Comparison of ENCODE assay signal across 8 cellular contexts in the genomic region with DNA sequence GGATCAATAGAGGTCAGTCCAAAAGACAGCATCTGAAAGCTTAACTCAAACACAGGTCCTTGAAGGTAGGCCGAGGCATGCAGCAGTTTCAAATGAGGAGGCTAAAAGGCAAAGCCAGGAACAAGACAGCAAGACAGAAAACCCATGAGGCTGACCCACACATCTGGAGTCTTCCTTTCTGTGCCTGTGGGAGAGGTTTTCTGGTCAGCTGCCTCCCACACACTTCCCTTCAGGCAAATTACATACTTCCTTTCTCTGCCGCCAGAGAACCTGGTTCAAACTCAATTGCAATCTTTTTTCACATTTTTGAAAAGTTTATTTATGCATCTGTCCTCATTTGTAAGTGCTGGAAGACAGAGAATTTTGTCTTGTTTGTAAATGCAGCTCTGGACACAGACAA. TPM values are rescaled to one million over a fixed set of nuclear protein-coding genes. Genes with fewer than 3 reads are reported as not detected.
A peak's percentile ranks its signal among the peaks of the same experiment; 100 is the strongest.
DNase-seq lines count a peak whose midpoint lies in the region; ATAC-seq and TF ChIP-seq lines count a peak whose summit lies in the region.

No MANE protein-coding gene starts in this region.

- TF ChIP-seq CTCF in RWPE1 (conservative IDR thresholded peaks at IDR 0.05; ENCODE audit: low read depth): no peak

- CTCF ChIA-PET in RWPE1 (lab: Yijun Ruan, JAX): interaction anchor here (0.5 to 1.1 kb wide), 2 partner anchors 12 to 58 kb away, joined by 3 to 5 read pairs; no protein-coding TSS in a partner anchor

- DNase-seq in AG08396 (ENCODE audit: low spot score) (peak; percentile 15), RWPE1 (ENCODE audit: low spot score) (no peak), NCI-H748 treated with DMSO at 0.1 percent for 48 hours (lab: John Stamatoyannopoulos, UW) (no peak)
- DNase-seq in activated T-helper 1 cell treated with anti-CD3 and anti-CD28 coated beads, Interleukin-12 subunit alpha, Interleukin-12 subunit beta, Interleukin-2, Interleukin-4 antibody, amounts not matched to agents 30 ng/mL and 10 ng/mL and 1 ng/mL, durations not matched to agents 14 hours and 24 hours and 36 hours (ENCODE audit: low spot score): no peak
- DNase-seq in naive thymus-derived CD8-positive, alpha-beta T cell: no peak

- H3K9me3 Mint-ChIP-seq in activated T-helper 1 cell treated with anti-CD3 and anti-CD28 coated beads, Interleukin-12 subunit alpha, Interleukin-12 subunit beta, Interleukin-2, Interleukin-4 antibody, amounts not matched to agents 30 ng/mL and 10 ng/mL and 1 ng/mL, durations not matched to agents 14 hours and 24 hours and 36 hours: no peaks in the 10 kb centered on the region
- no peaks in the 10 kb centered on the region for H3K9me3 Mint-ChIP-seq in naive thymus-derived CD8-positive, alpha-beta T cell

- peaks cover 2% of the 10 kb centered on the region for H3K27me3 Mint-ChIP-seq in activated T-helper 1 cell treated with anti-CD3 and anti-CD28 coated beads, Interleukin-12 subunit alpha, Interleukin-12 subunit beta, Interleukin-2, Interleukin-4 antibody, amounts not matched to agents 30 ng/mL and 10 ng/mL and 1 ng/mL, durations not matched to agents 14 hours and 24 hours and 36 hours (ENCODE audit: insufficient read depth)
- no peaks in the 10 kb centered on the region for H3K27me3 Mint-ChIP-seq in naive thymus-derived CD8-positive, alpha-beta T cell

- intact Hi-C loops in activated T-helper 1 cell treated with anti-CD3 and anti-CD28 coated beads, Interleukin-12 subunit alpha, Interleukin-12 subunit beta, Interleukin-2, Interleukin-4 antibody, amounts not matched to agents 30 ng/mL and 10 ng/mL and 1 ng/mL, durations not matched to agents 14 hours and 24 hours and 36 hours (cut with micrococcal nuclease): loop anchor here (1.0 kb wide), 1 partner anchor 48 kb away; no protein-coding TSS in a partner anchor

- peaks cover 29% of the 10 kb centered on the region for H3K4me1 Mint-ChIP-seq in activated T-helper 1 cell treated with anti-CD3 and anti-CD28 coated beads, Interleukin-12 subunit alpha, Interleukin-12 subunit beta, Interleukin-2, Interleukin-4 antibody, amounts not matched to agents 30 ng/mL and 10 ng/mL and 1 ng/mL, durations not matched to agents 14 hours and 24 hours and 36 hours (ENCODE audit: low read depth)
- H3K4me1 Mint-ChIP-seq in naive thymus-derived CD8-positive, alpha-beta T cell: peaks cover 20 to 82% (median 72%) of the 10 kb centered on the region in 4 donors

- peak overlapping the region; percentile 15 for H3K27ac Mint-ChIP-seq in activated T-helper 1 cell treated with anti-CD3 and anti-CD28 coated beads, Interleukin-12 subunit alpha, Interleukin-12 subunit beta, Interleukin-2, Interleukin-4 antibody, amounts not matched to agents 30 ng/mL and 10 ng/mL and 1 ng/mL, durations not matched to agents 14 hours and 24 hours and 36 hours
- H3K27ac Mint-ChIP-seq in naive thymus-derived CD8-positive, alpha-beta T cell: peak overlapping the region; percentile 14 to 91 (median 80)

- POLR2A ChIA-PET in naive thymus-derived CD8-positive, alpha-beta T cell (lab: Charles Lee): interaction anchor here (1.3 to 2.0 kb wide), 2 partner anchors 30 to 35 kb away, joined by 3 to 4 read pairs; partner anchors contain the start of gene CRTAM
- POLR2A ChIA-PET in RWPE1 (lab: Yijun Ruan, JAX; ENCODE audit: low non-redundant PET): no interaction called here

- H3K36me3 Mint-ChIP-seq in activated T-helper 1 cell treated with anti-CD3 and anti-CD28 coated beads, Interleukin-12 subunit alpha, Interleukin-12 subunit beta, Interleukin-2, Interleukin-4 antibody, amounts not matched to agents 30 ng/mL and 10 ng/mL and 1 ng/mL, durations not matched to agents 14 hours and 24 hours and 36 hours (ENCODE audit: low read depth): peaks cover 3% of the 10 kb centered on the region
- H3K36me3 Mint-ChIP-seq in naive thymus-derived CD8-positive, alpha-beta T cell: peaks cover 4 to 54% (median 19%) of the 10 kb centered on the region in 3 donors

- ATAC-seq in GM19025 (IDR thresholded peaks at IDR 0.05; ENCODE audit: low read depth, unreplicated experiment) (peak; percentile 70), HG03139 (IDR thresholded peaks at IDR 0.05; ENCODE audit: unreplicated experiment) (peak; percentile 92), esophagus mucosa (no peak)
- no peak for ATAC-seq in naive thymus-derived CD8-positive, alpha-beta T cell

- peak overlapping the region; percentile 9 for H3K4me3 Mint-ChIP-seq in activated T-helper 1 cell treated with anti-CD3 and anti-CD28 coated beads, Interleukin-12 subunit alpha, Interleukin-12 subunit beta, Interleukin-2, Interleukin-4 antibody, amounts not matched to agents 30 ng/mL and 10 ng/mL and 1 ng/mL, durations not matched to agents 14 hours and 24 hours and 36 hours
- peak overlapping the region in 8 of 10 donors; percentile 25 to 79 (median 39) for H3K4me3 Mint-ChIP-seq in naive thymus-derived CD8-positive, alpha-beta T cell

- no peak overlapping the region for H3K27ac ChIP-seq in RWPE1

RNA-seq across cellular contexts. Expression of gene CRTAM, which starts 29.8 kb away (rescaled TPM):
- total RNA-seq in activated T-helper 1 cell treated with anti-CD3 and anti-CD28 coated beads, Interleukin-12 subunit alpha, Interleukin-12 subunit beta, Interleukin-2, Interleukin-4 antibody, amounts not matched to agents 30 ng/mL and 10 ng/mL and 1 ng/mL, durations not matched to agents 14 hours and 24 hours and 36 hours: 8.5 and 8.7 TPM in 2 replicates
- 10 to 100 TPM; 48.1 to 52.3 TPM for total RNA-seq in naive thymus-derived CD8-positive, alpha-beta T cell
- 10 to 100 TPM; 66.6 to 98.7 (median 88.3) TPM for polyA plus RNA-seq in naive thymus-derived CD8-positive, alpha-beta T cell
- not detected for total RNA-seq in esophagus mucosa

Comparison
In these comparisons a context has a peak if more than half of its experiments do, and no peak if none do; other contexts are left out.
1. ATAC-seq: peak in GM19025 (single experiment) and HG03139 (single experiment); none in naive thymus-derived CD8-positive, alpha-beta T cell (0 of 2) and esophagus mucosa (single experiment).